Comparison of ENCODE assay signal across 15 cellular contexts in the genomic region with DNA sequence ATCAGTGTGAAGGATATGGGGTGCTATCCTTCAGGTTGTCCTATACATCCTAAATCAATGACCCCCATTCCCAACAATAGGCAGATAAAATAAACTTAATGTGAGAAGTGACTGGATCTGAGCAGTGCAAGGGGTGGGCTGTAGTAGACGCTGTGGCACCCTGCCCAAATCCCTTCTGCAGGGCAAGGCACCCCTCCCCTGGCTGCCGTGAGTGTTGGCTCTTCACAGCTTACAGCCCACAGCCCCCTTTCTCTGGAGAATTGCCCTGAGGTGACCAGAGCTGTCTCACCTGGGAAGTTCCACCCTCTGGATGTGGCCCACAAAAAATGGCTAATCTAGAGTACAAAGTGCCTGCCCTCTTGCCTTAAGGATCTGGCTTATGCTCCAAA. TPM values are rescaled to one million over a fixed set of nuclear protein-coding genes. Genes with fewer than 3 reads are reported as not detected.
DNase-seq lines count a peak whose midpoint lies in the region; ATAC-seq, FAIRE-seq and TF ChIP-seq lines count a peak whose summit lies in the region.
"Had no signal": no experiment of that assay in that cellular context is flagged by ENCODE, and none has a peak within 500 bp of the region (broad histone marks: within the 10 kb centered on the region; RNA-seq: fewer than 3 reads in every experiment).

No MANE protein-coding gene starts in this region.

- H4K20me1 ChIP-seq in PC-3 (ENCODE audit: low read length), result no peaks in the 10 kb centered on the region
- no peaks in the 10 kb centered on the region for H4K20me1 ChIP-seq in H1 (replicated peaks in 1 of 2; ENCODE audit: control insufficient read depth in 1 of 2, insufficient read depth in 2 of 2, low read length in 2 of 2)
- H4K20me1 ChIP-seq in smooth muscle cell (ENCODE audit: low read depth), result no peaks in the 10 kb centered on the region

- no peak overlapping the region for H2BK20ac ChIP-seq in H1 (ENCODE audit: low read length)

- H3K9ac ChIP-seq in PC-3 (ENCODE audit: low read length), result peak overlapping the region; percentile 7
- no peak overlapping the region for H3K9ac ChIP-seq in H1 (replicated peaks in 1 of 4; ENCODE audit: extremely low read depth in 1 of 4, low read depth in 3 of 4, low read length in 3 of 4)
- H3K9ac ChIP-seq in smooth muscle cell (ENCODE audit: low read depth), result peak overlapping the region; percentile 63

- H3K4me1 ChIP-seq in left ventricle myocardium inferior (peaks cover 16% of the 10 kb centered on the region), PC-3 (ENCODE audit: insufficient read depth, low read length) (peaks cover 66% of the 10 kb centered on the region), H1 (replicated peaks in 1 of 4; ENCODE audit: control insufficient read depth in 3 of 4, insufficient read depth in 4 of 4, low read length in 3 of 4) (peaks cover 4 to 22% (median 17%) of the 10 kb centered on the region in 4 experiments), smooth muscle cell (ENCODE audit: low read depth) (peaks cover 11% of the 10 kb centered on the region)

- DNase-seq in Right ventricle myocardium superior (peak; percentile 16), left ventricle myocardium inferior (no peak), PC-3 (no peak), H1 (ENCODE audit: low read depth in 1 of 2, low spot score in 2 of 2) (no peak), smooth muscle cell (lab: John Stamatoyannopoulos, UW; ENCODE audit: unreplicated experiment) (no peak), OCI-M2 (lab: John Stamatoyannopoulos, UW; ENCODE audit: unreplicated experiment) (no peak), NCI-H82 treated with DMSO at 0.1 percent for 48 hours (lab: John Stamatoyannopoulos, UW; ENCODE audit: unreplicated experiment) (no peak)
- DNase-seq in activated CD4-positive, CD25-positive, alpha-beta regulatory T cell treated with anti-CD3 and anti-CD28 coated beads, Interleukin-2, amount 50 U/mL, for 72 hours, result no peak
- DNase-seq: activated CD4-positive, alpha-beta T cell treated with anti-CD3 and anti-CD28 coated beads, Interleukin-2, amount 50 U/mL, for 1 hour; NCI-H2029; stimulated activated CD4-positive, alpha-beta T cell treated with anti-CD3 and anti-CD28 coated beads, Interleukin-4, amount 100 ng/mL, for 1 hour had no signal

- CTCF ChIA-PET in PC-3 (lab: Charles Lee) (no interaction called here), H1 (lab: Charles Lee; ENCODE audit: partially characterized antibody) (interaction anchor here (2.9 kb wide), 1 partner anchor 14 kb away, joined by 13 read pairs; no protein-coding TSS in a partner anchor)

- ATAC-seq in Right ventricle myocardium superior (ENCODE audit: poor library complexity), result no peak
- ATAC-seq in PC-3, result no peak
- ATAC-seq: HepG2 had no signal

- TF ChIP-seq POLR2A in H1 (IDR thresholded peaks at IDR 0.05; ENCODE audit: control extremely low read depth in 1 of 2, low read depth in 2 of 2, low read length in 2 of 2), result no peak

- peaks cover 3% of the 10 kb centered on the region for H3K9me3 ChIP-seq in left ventricle myocardium inferior (replicated peaks)
- H3K9me3 ChIP-seq in PC-3 (ENCODE audit: low read length), result no peaks in the 10 kb centered on the region
- H3K9me3 ChIP-seq in H1 (ENCODE audit: insufficient read depth in 2 of 2, low read depth in 1 of 2, low read length in 1 of 2), result no peaks in the 10 kb centered on the region
- no peaks in the 10 kb centered on the region for H3K9me3 ChIP-seq in smooth muscle cell (replicated peaks; ENCODE audit: low read depth)
- H3K9me3 ChIP-seq: suprapubic skin had no signal

- no peak overlapping the region; the same call in 1 of the 2 replicates for H2AK5ac ChIP-seq in H1 (ENCODE audit: low read depth, low read length)

- H4K91ac ChIP-seq in H1 (replicated peaks; ENCODE audit: insufficient read length, low read length), result no peak overlapping the region

- no peak for TF ChIP-seq EP300 in H1 (IDR thresholded peaks at IDR 0.05; ENCODE audit: borderline replicate concordance in 1 of 2, low read depth in 2 of 2, low read length in 2 of 2)

- H3K27ac ChIP-seq in left ventricle myocardium inferior (replicated peaks), result no peak overlapping the region
- H3K27ac ChIP-seq in PC-3 (ENCODE audit: low read length), result peak overlapping the region; percentile 69
- H3K27ac ChIP-seq in H1 (ENCODE audit: low read depth, low read length), result no peak overlapping the region
- peak overlapping the region; percentile 79 for H3K27ac ChIP-seq in smooth muscle cell (ENCODE audit: low read depth)
- H3K27ac ChIP-seq: suprapubic skin had no signal

- no peak overlapping the region for H4K8ac ChIP-seq in H1 (ENCODE audit: extremely low read depth, insufficient read depth, low read length)

- H3K4me2 ChIP-seq in PC-3 (ENCODE audit: low read length), result peak overlapping the region; percentile 7
- no peak overlapping the region for H3K4me2 ChIP-seq in H1 (ENCODE audit: insufficient read depth in 1 of 2, low read depth in 2 of 2, low read length in 2 of 2)
- peak overlapping the region; percentile 41 for H3K4me2 ChIP-seq in smooth muscle cell

- H3K4ac ChIP-seq in H1 (replicated peaks; ENCODE audit: insufficient read length, low read depth, low read length), result no peak overlapping the region

- H3K36me3 ChIP-seq in left ventricle myocardium inferior, result no peaks in the 10 kb centered on the region
- no peaks in the 10 kb centered on the region for H3K36me3 ChIP-seq in PC-3 (ENCODE audit: low read depth, low read length)
- no peaks in the 10 kb centered on the region for H3K36me3 ChIP-seq in H1 (ENCODE audit: control insufficient read depth in 2 of 4, insufficient read depth in 4 of 4, low read length in 3 of 4)
- H3K36me3 ChIP-seq in smooth muscle cell (ENCODE audit: low read depth), result no peaks in the 10 kb centered on the region
- H3K36me3 ChIP-seq: suprapubic skin had no signal

- peak overlapping the region; percentile 50; the same call in 1 of the 2 replicates for H2BK12ac ChIP-seq in H1 (ENCODE audit: low read depth, low read length)

- H3K4me3 ChIP-seq in left ventricle myocardium inferior (no peak overlapping the region), PC-3 (ENCODE audit: low read length) (no peak overlapping the region), H1 (ENCODE audit: extremely low read depth in 1 of 4, insufficient read depth in 2 of 4, low read depth in 3 of 4, low read length in 4 of 4) (no peak overlapping the region), smooth muscle cell (no peak overlapping the region)
- H3K4me3 ChIP-seq: suprapubic skin had no signal

- H3K18ac ChIP-seq in H1 (ENCODE audit: extremely low read depth, low read length), result no peak overlapping the region

- no TSS peak for BruUV-seq in PC-3 (replicated peaks; lab: Mats Ljungman, UMichigan)

- no peak overlapping the region for H4K5ac ChIP-seq in H1 (ENCODE audit: insufficient read length, low read depth, low read length)

- H3K23ac ChIP-seq in H1 (ENCODE audit: insufficient read length), result no peak overlapping the region

- no peak overlapping the region for H2BK120ac ChIP-seq in H1 (replicated peaks; ENCODE audit: low read depth, low read length)

- WGBS in H1 (ENCODE audit: extremely low coverage in 1 of 2, insufficient coverage in 1 of 2, insufficient read length in 1 of 2, insufficient replicate concordance in 2 of 2, low coverage in 1 of 2, low lambda C conversion rate in 2 of 2, missing lambda C conversion rate in 1 of 2), 2 experiments, result 83% methylated on average over 2 of the region's 2 CpGs; no CpG with 5 or more reads in 1 of the 2 experiments
- 100% methylated on average over 2 of the region's 2 CpGs for WGBS in smooth muscle cell (ENCODE audit: low lambda C conversion rate)

- peaks cover 10% of the 10 kb centered on the region; the same call in 1 of the 2 replicates for H3K23me2 ChIP-seq in H1 (ENCODE audit: low read depth, low read length)

- H3K9me2 ChIP-seq in PC-3 (replicated peaks; ENCODE audit: low read length), result no peaks in the 10 kb centered on the region

- H2AFZ ChIP-seq in PC-3 (ENCODE audit: low read length), result no peak overlapping the region
- H2AFZ ChIP-seq in H1 (ENCODE audit: low read length), result no peak overlapping the region
- no peak overlapping the region for H2AFZ ChIP-seq in smooth muscle cell (ENCODE audit: low read depth)

- TF ChIP-seq CTCF in left ventricle myocardium inferior (IDR thresholded peaks at IDR 0.05; ENCODE audit: borderline replicate concordance) (no peak), PC-3 (conservative IDR thresholded peaks at IDR 0.05; ENCODE audit: low read depth, low read length) (no peak), H1 (IDR thresholded peaks at IDR 0.05; ENCODE audit: control extremely low read depth in 1 of 3, insufficient read depth in 1 of 3, low read depth in 1 of 3, low read length in 3 of 3) (no peak), smooth muscle cell (IDR thresholded peaks at IDR 0.05; ENCODE audit: borderline replicate concordance, insufficient read depth, poor library complexity, severe bottlenecking) (no peak)

- TF ChIP-seq RAD21 in H1 (IDR thresholded peaks at IDR 0.05 in 1 of 2, conservative IDR thresholded peaks at IDR 0.05 in 1 of 2; ENCODE audit: low read depth in 2 of 2, low read length in 2 of 2), result no peak

- FAIRE-seq in H1 (lab: Jason Lieb, UNC), result no peak
- FAIRE-seq: D721Med, G401.6, HepG2 had no signal

- POLR2A ChIA-PET in PC-3 (lab: Charles Lee; ENCODE audit: unreplicated experiment) (interaction anchor here (0.5 to 0.7 kb wide), 2 partner anchors 53 to 1349 kb away, joined by 4 to 6 read pairs; no protein-coding TSS in a partner anchor), H1 (lab: Charles Lee; ENCODE audit: partially characterized antibody) (interaction anchor here (1.4 kb wide), 1 partner anchor 123 kb away, joined by 3 read pairs; no protein-coding TSS in a partner anchor)

- H3K27me3 ChIP-seq in left ventricle myocardium inferior (ENCODE audit: low read depth) (no peaks in the 10 kb centered on the region), PC-3 (ENCODE audit: low read length) (no peaks in the 10 kb centered on the region), H1 (replicated peaks in 1 of 4; ENCODE audit: control insufficient read depth in 3 of 4, extremely low read depth in 1 of 4, insufficient read depth in 3 of 4, low read length in 3 of 4) (no peaks in the 10 kb centered on the region), smooth muscle cell (ENCODE audit: low read depth) (no peaks in the 10 kb centered on the region)
- H3K27me3 ChIP-seq: suprapubic skin had no signal

- peaks cover 13% of the 10 kb centered on the region for H3F3A ChIP-seq in PC-3 (ENCODE audit: low read length, unreplicated experiment)
- peaks cover 22% of the 10 kb centered on the region for H3F3A ChIP-seq in smooth muscle cell (ENCODE audit: low read depth)

- H3K14ac ChIP-seq in H1 (ENCODE audit: insufficient read length), result no peak overlapping the region

- H2BK15ac ChIP-seq in H1 (ENCODE audit: low read length), result no peak overlapping the region

- H2BK5ac ChIP-seq in H1 (ENCODE audit: low read depth, low read length), result no peak overlapping the region

- H3K79me2 ChIP-seq in PC-3 (ENCODE audit: low read length) (no peaks in the 10 kb centered on the region), H1 (ENCODE audit: control insufficient read depth in 1 of 2, insufficient read depth in 2 of 2, low read length in 2 of 2) (no peaks in the 10 kb centered on the region; a peak in 1 of 4 replicates), smooth muscle cell (ENCODE audit: low read depth) (no peaks in the 10 kb centered on the region)

- H3K56ac ChIP-seq in H1 (replicated peaks; ENCODE audit: insufficient read length, low read depth, low read length), result no peak overlapping the region

- no peaks in the 10 kb centered on the region for H3K79me1 ChIP-seq in H1 (ENCODE audit: low read depth, low read length)

- intact Hi-C loops in Right ventricle myocardium superior (cut with DNase I) (no loop called here), left ventricle myocardium inferior (cut with micrococcal nuclease) (no loop called here), PC-3 (cut with micrococcal nuclease) (loop anchor here (10.0 kb wide), 1 partner anchor 347 kb away; no protein-coding TSS in a partner anchor)

RNA-seq across cellular contexts. Expression of gene PPIF, which starts 25.8 kb away (rescaled TPM):
- 146 TPM for total RNA-seq in Right ventricle myocardium superior
- total RNA-seq in left ventricle myocardium inferior, result 150 TPM
- total RNA-seq in PC-3 (2014; rRNA removed), result 381 and 472 TPM in 2 replicates
- total RNA-seq in H1 (2021; fragmentation: NEBNext Ultra II Directional; extraction: Animal tissue kit (Norgen Biotek cat#: 25700)), result 70.2 and 74.9 TPM in 2 replicates
- 77.6 and 107 TPM in 2 replicates for polyA plus RNA-seq in H1 (2011; rRNA removed)
- 91.0 TPM for polyA plus RNA-seq in H1 (2011; cell fraction: cytosol; rRNA removed)
- polyA plus RNA-seq in H1 (2011; cell fraction: nucleus; rRNA removed), result 104 TPM
- polyA plus RNA-seq in H1 (2012, experiment 1 of 2), result 66.7 to 100 TPM (median 84.3 TPM) in 4 replicates
- 67.0 TPM for polyA plus RNA-seq in H1 (2012, experiment 2 of 2)
- polyA plus RNA-seq in H1 (2013, experiment 1 of 2), result 54.5 TPM
- 54.9 TPM for polyA plus RNA-seq in H1 (2013, experiment 2 of 2)
- 62.8 and 81.2 TPM in 2 replicates for polyA minus RNA-seq in H1 (2011; rRNA and poly(A)+ RNA removed)
- polyA minus RNA-seq in H1 (2011; cell fraction: cytosol; rRNA and poly(A)+ RNA removed), result 40.5 TPM
- polyA minus RNA-seq in H1 (2011; cell fraction: nucleus; rRNA and poly(A)+ RNA removed), result 52.5 TPM
- 24.3 and 28.5 TPM in 2 replicates for total RNA-seq in smooth muscle cell
- 29.7 and 35.2 TPM in 2 replicates for polyA plus RNA-seq in smooth muscle cell

Comparison
In these comparisons a context has a peak if more than half of its experiments do, and no peak if none do; other contexts are left out.
1. H3K27ac ChIP-seq: peak in PC-3 (single experiment) and smooth muscle cell (single experiment); none in left ventricle myocardium inferior (single experiment) and H1 (single experiment).
2. H3K4me2 ChIP-seq: peak in PC-3 (single experiment) and smooth muscle cell (single experiment); none in H1 (0 of 2).
3. H3K9ac ChIP-seq: peak in PC-3 (single experiment) and smooth muscle cell (single experiment); none in H1 (0 of 4).